Comparison of ENCODE assay signal across 8 cellular contexts in genomic region chr15:63048986-63049665, GRCh38. TPM values are rescaled to one million over a fixed set of nuclear protein-coding genes. Genes with fewer than 3 reads are reported as not detected.
DNase-seq lines count a peak whose midpoint lies in the region; ATAC-seq lines count a peak whose summit lies in the region.

No MANE protein-coding gene starts in this region.

- peak overlapping the region; percentile 86 for H3K4me3 ChIP-seq in effector memory CD4-positive, alpha-beta T cell (ENCODE audit: insufficient read depth, low read depth, low read length, poor library complexity, severe bottlenecking)

- H3K36me3 Mint-ChIP-seq in activated CD4-positive, alpha-beta T cell treated with anti-CD3 and anti-CD28 coated beads, Interleukin-2, amount 10 ng/mL, durations not matched to agents 24 days and 14 days (ENCODE audit: low read depth) = no peaks in the 10 kb centered on the region
- H3K36me3 Mint-ChIP-seq in stimulated activated naive B cell treated with anti-CD40 and anti-IgM and Interleukin-4, amounts not matched to agents 10 μg/mL and 1 μg/mL and 100 μg/mL, for 72 hours = no peaks in the 10 kb centered on the region

- peaks cover 5% of the 10 kb centered on the region for H3K4me1 ChIP-seq in effector memory CD4-positive, alpha-beta T cell (ENCODE audit: control insufficient read depth, insufficient read depth, low read length, poor library complexity, severe bottlenecking)

- H3K27me3 ChIP-seq in effector memory CD4-positive, alpha-beta T cell (replicated peaks; ENCODE audit: control insufficient read depth, insufficient read depth, low read length, poor library complexity, severe bottlenecking) = peaks cover 8% of the 10 kb centered on the region

- peak overlapping the region; percentile 81 for H3K4me3 Mint-ChIP-seq in activated CD4-positive, alpha-beta T cell treated with anti-CD3 and anti-CD28 coated beads, Interleukin-2, amount 10 ng/mL, durations not matched to agents 24 days and 14 days
- peak overlapping the region; percentile 91 for H3K4me3 Mint-ChIP-seq in stimulated activated naive B cell treated with anti-CD40 and anti-IgM and Interleukin-4, amounts not matched to agents 10 μg/mL and 1 μg/mL and 100 μg/mL, for 72 hours

- ATAC-seq in stimulated activated naive B cell treated with anti-CD40 and anti-IgM and Interleukin-4, amounts not matched to agents 10 μg/mL and 1 μg/mL and 100 μg/mL, for 72 hours (replicated peaks) = peak; percentile 6 to 13
- no peak for ATAC-seq in HG03342 (IDR thresholded peaks at IDR 0.05; ENCODE audit: unreplicated experiment)

- DNase-seq in NCI-H2081 (lab: John Stamatoyannopoulos, UW) (peak; percentile 39 to 66), NCI-H2081 treated with DMSO at 0.1 percent for 48 hours (lab: John Stamatoyannopoulos, UW) (no peak), NCI-H1092 treated with DMSO at 0.1 percent for 48 hours (lab: John Stamatoyannopoulos, UW) (peak; percentile 49), lung microvascular endothelial cell (ENCODE audit: low read depth in 2 of 2) (peak; percentile 53 to 65)
- peak; percentile 81 for DNase-seq in activated CD4-positive, alpha-beta T cell treated with anti-CD3 and anti-CD28 coated beads, Interleukin-2, amount 10 ng/mL, durations not matched to agents 24 days and 14 days
- DNase-seq in effector memory CD4-positive, alpha-beta T cell = no peak
- DNase-seq in stimulated activated naive B cell treated with anti-CD40 and anti-IgM and Interleukin-4, amounts not matched to agents 10 μg/mL and 1 μg/mL and 100 μg/mL, for 72 hours = no peak

- no peaks in the 10 kb centered on the region for H3K9me3 Mint-ChIP-seq in activated CD4-positive, alpha-beta T cell treated with anti-CD3 and anti-CD28 coated beads, Interleukin-2, amount 10 ng/mL, durations not matched to agents 24 days and 14 days
- no peaks in the 10 kb centered on the region for H3K9me3 Mint-ChIP-seq in stimulated activated naive B cell treated with anti-CD40 and anti-IgM and Interleukin-4, amounts not matched to agents 10 μg/mL and 1 μg/mL and 100 μg/mL, for 72 hours

- H3K9me3 ChIP-seq in effector memory CD4-positive, alpha-beta T cell (ENCODE audit: control insufficient read depth, low read length) = no peaks in the 10 kb centered on the region

- no peaks in the 10 kb centered on the region for H3K36me3 ChIP-seq in effector memory CD4-positive, alpha-beta T cell (ENCODE audit: control insufficient read depth, insufficient read depth, low read length)

- H3K27ac ChIP-seq in effector memory CD4-positive, alpha-beta T cell (ENCODE audit: insufficient read depth, low read length, poor library complexity, severe bottlenecking) = no peak overlapping the region

- H3K27me3 Mint-ChIP-seq in activated CD4-positive, alpha-beta T cell treated with anti-CD3 and anti-CD28 coated beads, Interleukin-2, amount 10 ng/mL, durations not matched to agents 24 days and 14 days = peaks cover 44% of the 10 kb centered on the region
- H3K27me3 Mint-ChIP-seq in stimulated activated naive B cell treated with anti-CD40 and anti-IgM and Interleukin-4, amounts not matched to agents 10 μg/mL and 1 μg/mL and 100 μg/mL, for 72 hours = peaks cover 23 to 30% of the 10 kb centered on the region in 2 donors

- H3K27ac Mint-ChIP-seq in activated CD4-positive, alpha-beta T cell treated with anti-CD3 and anti-CD28 coated beads, Interleukin-2, amount 10 ng/mL, durations not matched to agents 24 days and 14 days = peak overlapping the region; percentile 69
- peak overlapping the region; percentile 65 for H3K27ac Mint-ChIP-seq in stimulated activated naive B cell treated with anti-CD40 and anti-IgM and Interleukin-4, amounts not matched to agents 10 μg/mL and 1 μg/mL and 100 μg/mL, for 72 hours

- H3K4me1 Mint-ChIP-seq in activated CD4-positive, alpha-beta T cell treated with anti-CD3 and anti-CD28 coated beads, Interleukin-2, amount 10 ng/mL, durations not matched to agents 24 days and 14 days = peaks cover 21% of the 10 kb centered on the region
- H3K4me1 Mint-ChIP-seq in stimulated activated naive B cell treated with anti-CD40 and anti-IgM and Interleukin-4, amounts not matched to agents 10 μg/mL and 1 μg/mL and 100 μg/mL, for 72 hours = peaks cover 10 to 18% of the 10 kb centered on the region in 2 donors

- intact Hi-C loops in activated CD4-positive, alpha-beta T cell treated with anti-CD3 and anti-CD28 coated beads, Interleukin-2, amount 10 ng/mL, durations not matched to agents 24 days and 14 days (cut with micrococcal nuclease) = loop anchor here (1.0 to 5.0 kb wide), 4 partner anchors 44 to 352 kb away; partner anchors contain the start of genes APH1B and LACTB

RNA-seq across cellular contexts. Expression of gene TPM1, which starts 6.6 kb away (rescaled TPM):
- total RNA-seq in activated CD4-positive, alpha-beta T cell treated with anti-CD3 and anti-CD28 coated beads, Interleukin-2, amount 10 ng/mL, durations not matched to agents 24 days and 14 days = 10.1 and 10.6 TPM in 2 replicates
- total RNA-seq in lung microvascular endothelial cell = 164 and 217 TPM in 2 replicates

Comparison
In these comparisons a context has a peak if more than half of its experiments do, and no peak if none do; other contexts are left out.
1. DNase-seq: peak in NCI-H2081 (2 of 2), NCI-H1092 treated with DMSO at 0.1 percent for 48 hours (single experiment), activated CD4-positive, alpha-beta T cell treated with anti-CD3 and anti-CD28 coated beads, Interleukin-2, amount 10 ng/mL, durations not matched to agents 24 days and 14 days (single experiment) and lung microvascular endothelial cell (2 of 2); none in NCI-H2081 treated with DMSO at 0.1 percent for 48 hours (single experiment), effector memory CD4-positive, alpha-beta T cell (0 of 3) and stimulated activated naive B cell treated with anti-CD40 and anti-IgM and Interleukin-4, amounts not matched to agents 10 μg/mL and 1 μg/mL and 100 μg/mL, for 72 hours (single experiment).
2. RNA of gene TPM1, which starts 6.6 kb away (total RNA-seq): 164 to 217 TPM in lung microvascular endothelial cell; 10.1 to 10.6 TPM in activated CD4-positive, alpha-beta T cell treated with anti-CD3 and anti-CD28 coated beads, Interleukin-2, amount 10 ng/mL, durations not matched to agents 24 days and 14 days; every median in the first group is over 10 times any median in the second.